Comparison of ENCODE assay signal across 4 cellular contexts in the genomic region with DNA sequence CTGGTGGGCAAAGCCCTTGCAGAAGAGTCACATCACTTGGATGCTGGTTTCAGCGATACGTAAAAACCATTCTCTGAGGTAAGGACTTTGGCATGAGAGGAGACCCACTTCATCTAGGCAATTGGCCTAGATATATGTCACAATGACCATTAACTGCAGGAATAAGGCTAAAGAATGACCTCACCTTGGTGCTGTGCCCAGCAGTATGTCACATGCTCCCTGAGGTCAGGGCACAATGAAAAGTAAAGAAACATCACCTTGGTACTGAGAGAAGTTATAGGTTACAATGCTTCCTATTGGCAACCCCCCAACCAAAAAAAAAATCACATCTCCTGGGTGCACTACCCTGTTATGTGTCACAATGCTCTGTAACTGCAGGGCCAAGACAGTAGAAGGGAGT.
"Had no signal": no experiment of that assay in that cellular context is flagged by ENCODE, and none has a peak within 500 bp of the region (broad histone marks: within the 10 kb centered on the region; RNA-seq: fewer than 3 reads in every experiment).

No MANE protein-coding gene starts in this region.

- H3K4me3 ChIP-seq: K562 had no signal

- DNase-seq: IMR-90 had no signal

- H3K27ac ChIP-seq: HL-60 had no signal

- ATAC-seq: HepG2, K562 had no signal
